18 cellular contexts compared by ENCODE assay signal in the genomic region with DNA sequence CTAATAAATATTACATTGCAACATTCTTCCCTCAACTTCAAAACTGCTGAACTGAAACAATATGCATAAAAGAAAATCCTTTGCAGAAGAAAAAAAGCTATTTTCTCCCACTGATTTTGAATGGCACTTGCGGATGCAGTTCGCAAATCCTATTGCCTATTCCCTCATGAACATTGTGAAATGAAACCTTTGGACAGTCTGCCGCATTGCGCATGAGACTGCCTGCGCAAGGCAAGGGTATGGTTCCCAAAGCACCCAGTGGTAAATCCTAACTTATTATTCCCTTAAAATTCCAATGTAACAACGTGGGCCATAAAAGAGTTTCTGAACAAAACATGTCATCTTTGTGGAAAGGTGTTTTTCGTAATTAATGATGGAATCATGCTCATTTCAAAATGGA. TPM values are rescaled to one million over a fixed set of nuclear protein-coding genes. Genes with fewer than 3 reads are reported as not detected.
DNase-seq lines count a peak whose midpoint lies in the region; ATAC-seq, FAIRE-seq and TF ChIP-seq lines count a peak whose summit lies in the region.
"Had no signal": no experiment of that assay in that cellular context is flagged by ENCODE, and none has a peak within 500 bp of the region (broad histone marks: within the 10 kb centered on the region; RNA-seq: fewer than 3 reads in every experiment).

No MANE protein-coding gene starts in this region.

- intact Hi-C loops in esophagus squamous epithelium (cut with DNase I) (loop anchor here (5.0 kb wide), 1 partner anchor 419 kb away; no protein-coding TSS in a partner anchor), OCI-LY7 (cut with micrococcal nuclease; ENCODE audit: unreplicated experiment) (no loop called here)
- intact Hi-C loops in activated CD4-positive, alpha-beta T cell treated with anti-CD3 and anti-CD28 coated beads for 36 hours (cut with DNase I, micrococcal nuclease), result loop anchor here in 1 of 2 experiments (5.0 kb wide), 1 partner anchor 34 kb away; no protein-coding TSS in a partner anchor

- H3K4me1 ChIP-seq in A549, result peaks cover 7% of the 10 kb centered on the region; the same call in 2 of the 3 replicates
- H3K4me1 ChIP-seq in HEK293 (ENCODE audit: control insufficient read depth, insufficient read depth, low read length), result peaks cover 11% of the 10 kb centered on the region
- peaks cover 0 to 50% (median 9%) of the 10 kb centered on the region in 3 donors for H3K4me1 ChIP-seq in esophagus squamous epithelium
- H3K4me1 ChIP-seq in rectal smooth muscle tissue (ENCODE audit: control insufficient read depth, insufficient read depth, low read length), result peaks cover 2% of the 10 kb centered on the region
- peaks cover 3% of the 10 kb centered on the region for H3K4me1 ChIP-seq in OCI-LY7 (ENCODE audit: insufficient read depth, low read length, poor library complexity, severe bottlenecking)

- FAIRE-seq in A549 (lab: Jason Lieb, UNC), result no peak
- FAIRE-seq: D721Med had no signal

- no peaks in the 10 kb centered on the region for H3K36me3 Mint-ChIP-seq in activated CD4-positive, alpha-beta T cell treated with anti-CD3 and anti-CD28 coated beads for 36 hours (ENCODE audit: low read depth)

- CTCF ChIA-PET in A549 (lab: Yijun Ruan, JAX), result interaction anchor here (1.8 to 11.6 kb wide), 6 partner anchors 11 to 677 kb away, joined by 3 to 216 read pairs (median 114); no protein-coding TSS in a partner anchor
- CTCF ChIA-PET in HEK293 (lab: Yijun Ruan, JAX), result interaction anchor here (0.6 to 7.5 kb wide), 6 partner anchors 10 to 514 kb away, joined by 3 to 104 read pairs (median 8); no protein-coding TSS in a partner anchor
- CTCF ChIA-PET in OCI-LY7 (lab: Charles Lee; ENCODE audit: unreplicated experiment), result no interaction called here
- CTCF ChIA-PET in activated CD4-positive, alpha-beta T cell treated with anti-CD3 and anti-CD28 coated beads for 36 hours (lab: Charles Lee), result interaction anchor here (1.4 to 3.7 kb wide), 3 partner anchors 317 to 1011 kb away, joined by 6 to 59 read pairs (median 6); no protein-coding TSS in a partner anchor

- H3K4me3 ChIP-seq in A549 (no peak overlapping the region), HEK293 (ENCODE audit: low read depth, low read length) (no peak overlapping the region), esophagus squamous epithelium (peak overlapping the region in 3 of 4 donors; percentile 27 to 63 (median 49)), rectal smooth muscle tissue (ENCODE audit: low read length) (peak overlapping the region; percentile 0), OCI-LY7 (ENCODE audit: low read depth, low read length, poor library complexity, severe bottlenecking) (no peak overlapping the region)
- H3K4me3 ChIP-seq: cardiac muscle cell had no signal

- peaks cover 80% of the 10 kb centered on the region for H3K27me3 Mint-ChIP-seq in activated CD4-positive, alpha-beta T cell treated with anti-CD3 and anti-CD28 coated beads for 36 hours

- H3K27ac ChIP-seq in A549, result no peak overlapping the region
- H3K27ac ChIP-seq in HEK293 (ENCODE audit: extremely low read depth, low read depth, low read length), result no peak overlapping the region
- peak overlapping the region in 3 of 4 donors; percentile 61 to 66 (median 62) for H3K27ac ChIP-seq in esophagus squamous epithelium
- no peak overlapping the region for H3K27ac ChIP-seq in rectal smooth muscle tissue (ENCODE audit: low read depth, low read length)
- no peak overlapping the region for H3K27ac ChIP-seq in OCI-LY7 (ENCODE audit: low read depth, low read length, poor library complexity, severe bottlenecking)
- H3K27ac ChIP-seq: cardiac muscle cell, SJSA1 had no signal

- TF ChIP-seq RAD21 in A549 (conservative IDR thresholded peaks at IDR 0.05 in 1 of 2, IDR thresholded peaks at IDR 0.05 in 1 of 2), result no peak

- TF ChIP-seq CTCF in A549 (IDR thresholded peaks at IDR 0.05) (no peak), HEK293 (tag by site-specific recombination; IDR thresholded peaks at IDR 0.05) (no peak), esophagus squamous epithelium (IDR thresholded peaks at IDR 0.05) (no peak), OCI-LY7 (conservative IDR thresholded peaks at IDR 0.05; ENCODE audit: low read length) (no peak)

- H3K9me3 Mint-ChIP-seq in activated CD4-positive, alpha-beta T cell treated with anti-CD3 and anti-CD28 coated beads for 36 hours (ENCODE audit: low read depth), result peaks cover 3% of the 10 kb centered on the region
- H3K9me3 Mint-ChIP-seq: activated CD4-positive, alpha-beta T cell treated with anti-CD3 and anti-CD28 coated beads, Interleukin-2, amount 10 ng/mL, durations not matched to agents 7 days and 5 days had no signal

- ATAC-seq in A549 (no peak), GM18867 (IDR thresholded peaks at IDR 0.05; ENCODE audit: unreplicated experiment) (no peak), HG02885 (IDR thresholded peaks at IDR 0.05; ENCODE audit: poor library complexity, unreplicated experiment) (no peak)
- ATAC-seq in activated CD4-positive, alpha-beta T cell treated with anti-CD3 and anti-CD28 coated beads for 36 hours, result no peak
- ATAC-seq: gastroesophageal sphincter, right cardiac atrium had no signal

- no peaks in the 10 kb centered on the region for H3K9me2 ChIP-seq in OCI-LY7 (ENCODE audit: insufficient read depth, low read length)

- 86% methylated on average over 7 of the region's 7 CpGs for WGBS in A549 (ENCODE audit: missing lambda C conversion rate)
- WGBS in esophagus squamous epithelium, 2 donors, result 41 to 49% methylated on average over 7 of the region's 7 CpGs

- no peaks in the 10 kb centered on the region for H3K79me2 ChIP-seq in OCI-LY7 (ENCODE audit: insufficient read depth, low read depth, low read length)

- TF ChIP-seq EP300 in A549 (IDR thresholded peaks at IDR 0.05), result no peak

- H3K27me3 ChIP-seq in esophagus squamous epithelium, result peaks cover 17 to 100% (median 41%) of the 10 kb centered on the region in 4 donors
- peaks cover 4% of the 10 kb centered on the region for H3K27me3 ChIP-seq in rectal smooth muscle tissue (ENCODE audit: control insufficient read depth, insufficient read depth, low read length)
- H3K27me3 ChIP-seq: SJSA1 had no signal

- TF ChIP-seq POLR2A in A549 (IDR thresholded peaks at IDR 0.05; ENCODE audit: low read length), result no peak
- no peak for TF ChIP-seq POLR2A in esophagus squamous epithelium (IDR thresholded peaks at IDR 0.05)

- H3K4me3 Mint-ChIP-seq in activated CD4-positive, alpha-beta T cell treated with anti-CD3 and anti-CD28 coated beads for 36 hours, result no peak overlapping the region
- H3K4me3 Mint-ChIP-seq: activated CD4-positive, alpha-beta T cell treated with anti-CD3 and anti-CD28 coated beads, Interleukin-2, amount 10 ng/mL, durations not matched to agents 7 days and 5 days; activated naive CD4-positive, alpha-beta T cell treated with anti-CD3 and anti-CD28 coated beads, Interleukin-2, amount 50 U/mL, for 24 hours had no signal

- H2AFZ ChIP-seq in OCI-LY7 (ENCODE audit: low read length), result no peak overlapping the region

- no peak overlapping the region for H3K27ac Mint-ChIP-seq in activated CD4-positive, alpha-beta T cell treated with anti-CD3 and anti-CD28 coated beads for 36 hours
- H3K27ac Mint-ChIP-seq: activated CD4-positive, alpha-beta T cell treated with anti-CD3 and anti-CD28 coated beads, Interleukin-2, amount 10 ng/mL, durations not matched to agents 7 days and 5 days; activated naive CD4-positive, alpha-beta T cell treated with anti-CD3 and anti-CD28 coated beads, Interleukin-2, amount 50 U/mL, for 24 hours had no signal

- DNase-seq in A549 (ENCODE audit: low read depth in 1 of 2, low spot score in 1 of 2), result no peak
- no peak for DNase-seq in esophagus squamous epithelium (lab: John Stamatoyannopoulos, UW)
- DNase-seq in OCI-LY7 (ENCODE audit: low spot score), result no peak
- DNase-seq in activated CD4-positive, alpha-beta T cell treated with anti-CD3 and anti-CD28 coated beads for 36 hours, result no peak
- DNase-seq: activated CD4-positive, alpha-beta T cell treated with anti-CD3 and anti-CD28 coated beads, Interleukin-2, amount 10 ng/mL, durations not matched to agents 7 days and 5 days; activated T-cell treated with anti-CD3 and anti-CD28 coated beads for 4 hours; NCI-H510A treated with DMSO at 0.1 percent for 48 hours; right cardiac atrium had no signal

- POLR2A ChIA-PET in A549 (lab: Yijun Ruan, JAX) (no interaction called here), HEK293 (lab: Yijun Ruan, JAX) (no interaction called here), OCI-LY7 (lab: Charles Lee) (no interaction called here)
- POLR2A ChIA-PET in activated CD4-positive, alpha-beta T cell treated with anti-CD3 and anti-CD28 coated beads for 36 hours (lab: Charles Lee), result no interaction called here

- H3K9ac ChIP-seq in rectal smooth muscle tissue (ENCODE audit: low read length), result no peak overlapping the region

- peak overlapping the region; percentile 60; the same call in 1 of the 3 replicates for H3K4me2 ChIP-seq in A549
- H3K4me2 ChIP-seq in OCI-LY7 (ENCODE audit: low read length), result no peak overlapping the region

- H4K20me1 ChIP-seq in OCI-LY7 (ENCODE audit: insufficient read depth, low read length), result no peaks in the 10 kb centered on the region

- H3K36me3 ChIP-seq in HEK293 (ENCODE audit: control insufficient read depth in 2 of 2, insufficient read depth in 1 of 2, low read length in 2 of 2) (no peaks in the 10 kb centered on the region), esophagus squamous epithelium (no peaks in the 10 kb centered on the region), rectal smooth muscle tissue (ENCODE audit: control insufficient read depth, insufficient read depth, low read length) (no peaks in the 10 kb centered on the region), OCI-LY7 (ENCODE audit: insufficient read depth, low read length) (no peaks in the 10 kb centered on the region)
- H3K36me3 ChIP-seq: cardiac muscle cell, gastroesophageal sphincter had no signal

- H3K4me1 Mint-ChIP-seq in activated CD4-positive, alpha-beta T cell treated with anti-CD3 and anti-CD28 coated beads for 36 hours, result peaks cover 21% of the 10 kb centered on the region

- BruUV-seq in OCI-LY7 (replicated peaks; lab: Mats Ljungman, UMichigan), result no TSS peak

- H3K9me3 ChIP-seq in A549, result no peaks in the 10 kb centered on the region
- H3K9me3 ChIP-seq in HEK293 (ENCODE audit: control insufficient read depth, insufficient read depth, low read depth, low read length), result no peaks in the 10 kb centered on the region
- no peaks in the 10 kb centered on the region for H3K9me3 ChIP-seq in esophagus squamous epithelium
- H3K9me3 ChIP-seq in OCI-LY7 (ENCODE audit: low read length), result no peaks in the 10 kb centered on the region
- H3K9me3 ChIP-seq: gastroesophageal sphincter, SJSA1 had no signal

RNA-seq across cellular contexts. Expression of gene HOXD8, which starts 8.4 kb away (rescaled TPM):
- polyA plus RNA-seq in A549 (2011; rRNA removed), result 6.4 and 8.5 TPM in 2 replicates
- 2.3 and 3.0 TPM in 2 replicates for polyA plus RNA-seq in A549 (2012; cell fraction: cytosol; rRNA removed)
- 1.7 and 1.8 TPM in 2 replicates for polyA plus RNA-seq in A549 (2012; cell fraction: nucleus; rRNA removed)
- 3.5 to 3.9 TPM (median 3.8 TPM) in 3 replicates for polyA plus RNA-seq in A549 (2017; fragmentation: RNase III; extraction: RNeasy Plus Mini Kit Qiagen cat#74134 plus additional on column Dnase treatment)
- polyA minus RNA-seq in A549 (2011; rRNA and poly(A)+ RNA removed), result 0.97 and 2.5 TPM in 2 replicates
- total RNA-seq in esophagus squamous epithelium, result 1 to 10 TPM in 3 of 4 donors, not detected in 1; 1.2 to 4.6 (median 1.2) TPM
- not detected in 2 replicates for total RNA-seq in OCI-LY7 (2014; rRNA removed; shearing (Covaris generic))
- total RNA-seq in OCI-LY7 (2022), result not detected in 2 replicates
- not detected for total RNA-seq in activated CD4-positive, alpha-beta T cell treated with anti-CD3 and anti-CD28 coated beads for 36 hours
- total RNA-seq: activated CD4-positive, alpha-beta T cell treated with anti-CD3 and anti-CD28 coated beads, Interleukin-2, amount 10 ng/mL, durations not matched to agents 7 days and 5 days; cardiac muscle cell had no signal
- polyA plus RNA-seq: cardiac muscle cell, neural cell had no signal

RNA-seq across cellular contexts. Expression of gene HOXD4, which starts 13.5 kb away (rescaled TPM):
- polyA plus RNA-seq in A549 (2011; rRNA removed), result 0.27 and 0.28 TPM in 2 replicates
- polyA plus RNA-seq in A549 (2012; cell fraction: cytosol; rRNA removed), result 0.32 and 0.43 TPM in 2 replicates
- polyA plus RNA-seq in A549 (2012; cell fraction: nucleus; rRNA removed), result 2.6 and 3.1 TPM in 2 replicates
- 0.54 to 0.92 TPM (median 0.87 TPM) in 3 replicates for polyA plus RNA-seq in A549 (2017; fragmentation: RNase III; extraction: RNeasy Plus Mini Kit Qiagen cat#74134 plus additional on column Dnase treatment)
- 0.25 TPM in 1 of 2 replicates, not detected in the other for polyA minus RNA-seq in A549 (2011; rRNA and poly(A)+ RNA removed)
- 1 to 10 TPM in 1 of 4 donors, under 1 TPM in 1, not detected in 2; 0.31 to 2.5 TPM for total RNA-seq in esophagus squamous epithelium
- not detected in 2 replicates for total RNA-seq in OCI-LY7 (2014; rRNA removed; shearing (Covaris generic))
- total RNA-seq in OCI-LY7 (2022), result not detected in 2 replicates
- not detected for total RNA-seq in activated CD4-positive, alpha-beta T cell treated with anti-CD3 and anti-CD28 coated beads for 36 hours
- total RNA-seq: activated CD4-positive, alpha-beta T cell treated with anti-CD3 and anti-CD28 coated beads, Interleukin-2, amount 10 ng/mL, durations not matched to agents 7 days and 5 days; cardiac muscle cell; right cardiac atrium had no signal
- polyA plus RNA-seq: cardiac muscle cell, neural cell had no signal

RNA-seq across cellular contexts. Expression of gene HOXD9, which starts 15.4 kb away (rescaled TPM):
- polyA plus RNA-seq in A549 (2011; rRNA removed) (0.34 and 0.45 TPM in 2 replicates), A549 (2017; fragmentation: RNase III; extraction: RNeasy Plus Mini Kit Qiagen cat#74134 plus additional on column Dnase treatment) (0.94 to 1.7 TPM (median 1.0 TPM) in 3 replicates)
- 0.30 and 0.47 TPM in 2 replicates for polyA plus RNA-seq in A549 (2012; cell fraction: cytosol; rRNA removed)
- polyA plus RNA-seq in A549 (2012; cell fraction: nucleus; rRNA removed), result 8.3 and 8.7 TPM in 2 replicates
- not detected in 2 replicates for polyA minus RNA-seq in A549 (2011; rRNA and poly(A)+ RNA removed)
- total RNA-seq in esophagus squamous epithelium (1 to 10 TPM in 1 of 4 donors, under 1 TPM in 1, not detected in 2; 0.61 to 3.4 TPM), OCI-LY7 (2022) (not detected in 2 replicates)
- total RNA-seq in OCI-LY7 (2014; rRNA removed; shearing (Covaris generic)), result not detected in 2 replicates
- total RNA-seq in activated CD4-positive, alpha-beta T cell treated with anti-CD3 and anti-CD28 coated beads for 36 hours, result not detected
- total RNA-seq: activated CD4-positive, alpha-beta T cell treated with anti-CD3 and anti-CD28 coated beads, Interleukin-2, amount 10 ng/mL, durations not matched to agents 7 days and 5 days; cardiac muscle cell; right cardiac atrium had no signal
- polyA plus RNA-seq: cardiac muscle cell, neural cell had no signal

RNA-seq across cellular contexts. Expression of gene HOXD3, which starts 19.2 kb away (rescaled TPM):
- polyA plus RNA-seq in A549 (2011; rRNA removed), result 0.27 and 0.70 TPM in 2 replicates
- polyA plus RNA-seq in A549 (2012; cell fraction: cytosol; rRNA removed), result 0.16 and 0.19 TPM in 2 replicates
- 0.71 and 0.89 TPM in 2 replicates for polyA plus RNA-seq in A549 (2012; cell fraction: nucleus; rRNA removed)
- 0.14 to 0.36 TPM (median 0.18 TPM) in 3 replicates for polyA plus RNA-seq in A549 (2017; fragmentation: RNase III; extraction: RNeasy Plus Mini Kit Qiagen cat#74134 plus additional on column Dnase treatment)
- not detected in 2 replicates for polyA minus RNA-seq in A549 (2011; rRNA and poly(A)+ RNA removed)
- total RNA-seq in esophagus squamous epithelium, result 1 to 10 TPM in 2 of 4 donors, under 1 TPM in 1, not detected in 1; 0.40 to 2.9 (median 1.5) TPM
- total RNA-seq in OCI-LY7 (2014; rRNA removed; shearing (Covaris generic)), result not detected in 2 replicates
- not detected in 2 replicates for total RNA-seq in OCI-LY7 (2022)
- total RNA-seq in activated CD4-positive, alpha-beta T cell treated with anti-CD3 and anti-CD28 coated beads for 36 hours, result not detected
- total RNA-seq: activated CD4-positive, alpha-beta T cell treated with anti-CD3 and anti-CD28 coated beads, Interleukin-2, amount 10 ng/mL, durations not matched to agents 7 days and 5 days; right cardiac atrium had no signal
- polyA plus RNA-seq: cardiac muscle cell, neural cell had no signal

RNA-seq across cellular contexts. Expression of gene HOXD10, which starts 21.3 kb away (rescaled TPM):
- polyA plus RNA-seq in A549 (2011; rRNA removed), result 4.6 and 4.8 TPM in 2 replicates
- 1.8 and 2.3 TPM in 2 replicates for polyA plus RNA-seq in A549 (2012; cell fraction: cytosol; rRNA removed)
- 3.6 and 6.3 TPM in 2 replicates for polyA plus RNA-seq in A549 (2012; cell fraction: nucleus; rRNA removed)
- 3.7 to 5.4 TPM (median 4.3 TPM) in 3 replicates for polyA plus RNA-seq in A549 (2017; fragmentation: RNase III; extraction: RNeasy Plus Mini Kit Qiagen cat#74134 plus additional on column Dnase treatment)
- 1.2 and 1.9 TPM in 2 replicates for polyA minus RNA-seq in A549 (2011; rRNA and poly(A)+ RNA removed)
- total RNA-seq in esophagus squamous epithelium, result under 1 TPM in 2 of 4 donors, not detected in 2; 0.22 to 0.38 TPM
- not detected in 2 replicates for total RNA-seq in OCI-LY7 (2014; rRNA removed; shearing (Covaris generic))
- not detected in 2 replicates for total RNA-seq in OCI-LY7 (2022)
- not detected for total RNA-seq in activated CD4-positive, alpha-beta T cell treated with anti-CD3 and anti-CD28 coated beads for 36 hours
- total RNA-seq: activated CD4-positive, alpha-beta T cell treated with anti-CD3 and anti-CD28 coated beads, Interleukin-2, amount 10 ng/mL, durations not matched to agents 7 days and 5 days; cardiac muscle cell; right cardiac atrium; SJSA1 had no signal
- polyA plus RNA-seq: cardiac muscle cell, neural cell, right cardiac atrium had no signal

Comparison
In these comparisons a context has a peak if more than half of its experiments do, and no peak if none do; other contexts are left out.
1. H3K27ac ChIP-seq: peak in esophagus squamous epithelium (3 of 4); none in A549 (0 of 2), HEK293 (single experiment), rectal smooth muscle tissue (single experiment) and OCI-LY7 (single experiment).
2. H3K4me3 ChIP-seq: peak in esophagus squamous epithelium (3 of 4) and rectal smooth muscle tissue (single experiment); none in A549 (single experiment), HEK293 (single experiment) and OCI-LY7 (single experiment).